8 cellular contexts compared by ENCODE assay signal in genomic region chr3:135966875-135967274, GRCh38. TPM values are rescaled to one million over a fixed set of nuclear protein-coding genes. Genes with fewer than 3 reads are reported as not detected.
DNase-seq lines count a peak whose midpoint lies in the region; ATAC-seq and TF ChIP-seq lines count a peak whose summit lies in the region.

No MANE protein-coding gene starts in this region.

- no peaks in the 10 kb centered on the region for H3K36me3 ChIP-seq in CD8-positive, alpha-beta memory T cell (ENCODE audit: insufficient read depth, low read length)
- no peaks in the 10 kb centered on the region for H3K36me3 ChIP-seq in SJCRH30
- H3K36me3 ChIP-seq in esophagus muscularis mucosa = no peaks in the 10 kb centered on the region
- H3K36me3 ChIP-seq in A673 (ENCODE audit: insufficient read depth, low read length, poor library complexity, severe bottlenecking) = no peaks in the 10 kb centered on the region

- DNase-seq in CD8-positive, alpha-beta memory T cell = no peak
- DNase-seq in SJCRH30 (peak in 1 of 2 experiments; percentile 27), esophagus muscularis mucosa (ENCODE audit: extremely low spot score) (no peak), osteocyte (ENCODE audit: extremely low spot score, unreplicated experiment) (no peak), A673 (ENCODE audit: low spot score) (no peak), NCI-H526 (lab: John Stamatoyannopoulos, UW) (no peak), RPMI8226 (no peak)

- H3K9me3 Mint-ChIP-seq in CD8-positive, alpha-beta memory T cell = peaks cover 0 to 8% (median 5%) of the 10 kb centered on the region in 5 donors
- H3K9me3 Mint-ChIP-seq in osteocyte (ENCODE audit: unreplicated experiment) = peaks cover 6% of the 10 kb centered on the region

- TF ChIP-seq POLR2A in esophagus muscularis mucosa (IDR thresholded peaks at IDR 0.05; ENCODE audit: low read depth) = no peak

- H3K4me1 ChIP-seq in CD8-positive, alpha-beta memory T cell (ENCODE audit: insufficient read depth, low read length) = peaks cover 7% of the 10 kb centered on the region
- H3K4me1 ChIP-seq in SJCRH30 (peaks cover 16% of the 10 kb centered on the region), esophagus muscularis mucosa (peaks cover 20 to 65% (median 61%) of the 10 kb centered on the region in 4 donors), A673 (ENCODE audit: insufficient read depth, low read length, poor library complexity, severe bottlenecking) (no peaks in the 10 kb centered on the region)

- WGBS in esophagus muscularis mucosa = 36% methylated on average over 4 of the region's 4 CpGs

- peaks cover 12% of the 10 kb centered on the region for H3K27me3 ChIP-seq in CD8-positive, alpha-beta memory T cell (ENCODE audit: insufficient read depth, low read length, poor library complexity, severe bottlenecking)
- no peaks in the 10 kb centered on the region for H3K27me3 ChIP-seq in SJCRH30
- H3K27me3 ChIP-seq in esophagus muscularis mucosa = no peaks in the 10 kb centered on the region
- peaks cover 22% of the 10 kb centered on the region for H3K27me3 ChIP-seq in A673 (replicated peaks; ENCODE audit: insufficient read depth, low read depth, low read length, poor library complexity)

- CTCF ChIA-PET in CD8-positive, alpha-beta memory T cell (lab: Charles Lee) = no interaction called here
- CTCF ChIA-PET in A673 (lab: Charles Lee) = no interaction called here

- intact Hi-C loops in esophagus muscularis mucosa (cut with DNase I) = loop anchor here (5.0 kb wide), 1 partner anchor 70 kb away; no protein-coding TSS in a partner anchor
- intact Hi-C loops in A673 (cut with micrococcal nuclease; ENCODE audit: unreplicated experiment) = no loop called here

- H3K27ac ChIP-seq in CD8-positive, alpha-beta memory T cell (ENCODE audit: low read depth, low read length) = no peak overlapping the region
- H3K27ac ChIP-seq in SJCRH30 (no peak overlapping the region; the same call in 1 of the 2 replicates), esophagus muscularis mucosa (replicated peaks in 1 of 4) (peak overlapping the region; percentile 95 to 97 (median 96)), A673 (ENCODE audit: low read depth, low read length, poor library complexity, severe bottlenecking) (no peak overlapping the region)

- no peaks in the 10 kb centered on the region for H3K9me3 ChIP-seq in CD8-positive, alpha-beta memory T cell (ENCODE audit: low read length)
- H3K9me3 ChIP-seq in SJCRH30 (replicated peaks) (no peaks in the 10 kb centered on the region), esophagus muscularis mucosa (no peaks in the 10 kb centered on the region), A673 (ENCODE audit: low read depth, low read length, poor library complexity, severe bottlenecking) (no peaks in the 10 kb centered on the region)

- TF ChIP-seq EP300 in esophagus muscularis mucosa (IDR thresholded peaks at IDR 0.05) = no peak

- peaks cover 0 to 11% (median 0%) of the 10 kb centered on the region in 3 donors for H3K36me3 Mint-ChIP-seq in CD8-positive, alpha-beta memory T cell
- H3K36me3 Mint-ChIP-seq in osteocyte (ENCODE audit: unreplicated experiment) = peaks cover 3% of the 10 kb centered on the region

- H3K27me3 Mint-ChIP-seq in CD8-positive, alpha-beta memory T cell = peaks cover 10 to 58% of the 10 kb centered on the region in 2 donors
- H3K27me3 Mint-ChIP-seq in osteocyte (ENCODE audit: unreplicated experiment) = no peaks in the 10 kb centered on the region

- BruUV-seq in A673 (replicated peaks; lab: Mats Ljungman, UMichigan) = no TSS peak

- POLR2A ChIA-PET in CD8-positive, alpha-beta memory T cell (lab: Charles Lee) = no interaction called here
- POLR2A ChIA-PET in A673 (lab: Charles Lee; ENCODE audit: low non-redundant PET) = no interaction called here

- no peak for TF ChIP-seq CTCF in esophagus muscularis mucosa (IDR thresholded peaks at IDR 0.05)
- TF ChIP-seq CTCF in osteocyte (IDR thresholded peaks at IDR 0.05) = no peak
- no peak for TF ChIP-seq CTCF in A673 (conservative IDR thresholded peaks at IDR 0.05; ENCODE audit: low read depth, low read length)

- H3K4me1 Mint-ChIP-seq in CD8-positive, alpha-beta memory T cell = peaks cover 10 to 17% (median 13%) of the 10 kb centered on the region in 3 donors
- H3K4me1 Mint-ChIP-seq in osteocyte (ENCODE audit: unreplicated experiment) = peaks cover 26% of the 10 kb centered on the region

- peak overlapping the region in 2 of 8 donors; percentile 44 to 56 for H3K27ac Mint-ChIP-seq in CD8-positive, alpha-beta memory T cell
- peak overlapping the region; percentile 87 for H3K27ac Mint-ChIP-seq in osteocyte (ENCODE audit: unreplicated experiment)

- H3K4me3 ChIP-seq in CD8-positive, alpha-beta memory T cell (ENCODE audit: low read length) = peak overlapping the region; percentile 53
- peak overlapping the region; percentile 73 for H3K4me3 ChIP-seq in SJCRH30
- H3K4me3 ChIP-seq in esophagus muscularis mucosa = peak overlapping the region; percentile 70 to 86 (median 78)
- no peak overlapping the region for H3K4me3 ChIP-seq in A673 (ENCODE audit: low read depth, low read length, poor library complexity, severe bottlenecking)

- no peak for ATAC-seq in HG03135 (IDR thresholded peaks at IDR 0.05; ENCODE audit: unreplicated experiment)

- peak overlapping the region; percentile 73 to 86 (median 81) for H3K4me3 Mint-ChIP-seq in CD8-positive, alpha-beta memory T cell
- H3K4me3 Mint-ChIP-seq in osteocyte (ENCODE audit: unreplicated experiment) = peak overlapping the region; percentile 85

RNA-seq across cellular contexts. Expression of gene PPP2R3A, which starts 1.3 kb away (rescaled TPM):
- total RNA-seq in CD8-positive, alpha-beta memory T cell = under 1 TPM; 0.04 to 0.22 TPM
- polyA plus RNA-seq in CD8-positive, alpha-beta memory T cell = 0.18 TPM
- total RNA-seq in SJCRH30 (2014; rRNA removed; shearing (Covaris generic)) = 13.9 and 16.5 TPM in 2 replicates
- 10 to 100 TPM; 19.4 to 28.9 (median 26.3) TPM for total RNA-seq in esophagus muscularis mucosa
- total RNA-seq in osteocyte = 18.7 and 19.2 TPM in 2 replicates
- 1.1 and 1.3 TPM in 2 replicates for total RNA-seq in A673 (2021)

Comparison
In these comparisons a context has a peak if more than half of its experiments do, and no peak if none do; other contexts are left out.
1. H3K27ac ChIP-seq: peak in esophagus muscularis mucosa (4 of 4); none in CD8-positive, alpha-beta memory T cell (single experiment), SJCRH30 (single experiment) and A673 (single experiment).